In genomic region chr1:41528106-41528505, GRCh38 we compare ENCODE assay signal across 23 cellular contexts. TPM values are rescaled to one million over a fixed set of nuclear protein-coding genes. Genes with fewer than 3 reads are reported as not detected.
"Had no signal": no experiment of that assay in that cellular context is flagged by ENCODE, and none has a peak within 500 bp of the region (broad histone marks: within the 10 kb centered on the region; RNA-seq: fewer than 3 reads in every experiment).

No MANE protein-coding gene starts in this region.

- H3K36me3 ChIP-seq: brain microvascular endothelial cell, gastroesophageal sphincter, neutrophil had no signal

- H3K27me3 ChIP-seq: brain microvascular endothelial cell, gastroesophageal sphincter, heart right ventricle, neutrophil, stomach had no signal

- H2AFZ ChIP-seq: parathyroid adenoma had no signal

- H3K9ac ChIP-seq: parathyroid adenoma had no signal

- H3K9me3 ChIP-seq: gastroesophageal sphincter, heart right ventricle, neutrophil, stomach had no signal

- H3K4me3 ChIP-seq: gastroesophageal sphincter, heart right ventricle, stomach had no signal

- H3K27ac ChIP-seq: brain microvascular endothelial cell, gastroesophageal sphincter, heart right ventricle, neutrophil, parathyroid adenoma, stomach, VCaP had no signal

- H3K4me3 Mint-ChIP-seq: activated naive CD8-positive, alpha-beta T cell treated with anti-CD3 and anti-CD28 coated beads, Interleukin-2, amount 50 U/mL, for 24 hours; activated T-cell treated with anti-CD3 and anti-CD28 coated beads, Interleukin-2, amount 50 U/mL, for 72 hours; naive thymus-derived CD4-positive, alpha-beta T cell; T-helper 17 cell had no signal

- H3K4me1 Mint-ChIP-seq: activated naive CD8-positive, alpha-beta T cell treated with anti-CD3 and anti-CD28 coated beads, Interleukin-2, amount 50 U/mL, for 24 hours had no signal

- DNase-seq: activated CD4-positive, alpha-beta T cell treated with anti-CD3 and anti-CD28 coated beads, Interleukin-2, amount 50 U/mL, for 4 hours; activated CD4-positive, CD25-positive, alpha-beta regulatory T cell treated with anti-CD3 and anti-CD28 coated beads, Interleukin-2, amount 50 U/mL, for 72 hours; activated gamma-delta T cell; activated naive CD8-positive, alpha-beta T cell treated with anti-CD3 and anti-CD28 coated beads, Interleukin-2, amount 50 U/mL, for 24 hours; activated T-cell treated with anti-CD3 and anti-CD28 coated beads, Interleukin-2, amount 50 U/mL, for 72 hours; anterior cingulate cortex; brain microvascular endothelial cell; effector CD4-positive, alpha-beta T cell; heart right ventricle; kidney glomerular epithelial cell; mesendoderm; naive thymus-derived CD4-positive, alpha-beta T cell; stimulated activated CD4-positive, alpha-beta T cell treated with anti-CD3 and anti-CD28 coated beads, Interleukin-2, amount 100 ng/mL, for 24 hours; stomach; T-helper 17 cell had no signal

- H3K4me1 ChIP-seq: gastroesophageal sphincter, heart right ventricle, parathyroid adenoma, stomach had no signal

- H3K27ac Mint-ChIP-seq: activated naive CD8-positive, alpha-beta T cell treated with anti-CD3 and anti-CD28 coated beads, Interleukin-2, amount 50 U/mL, for 24 hours; activated T-cell treated with anti-CD3 and anti-CD28 coated beads, Interleukin-2, amount 50 U/mL, for 72 hours; naive thymus-derived CD4-positive, alpha-beta T cell; T-helper 17 cell had no signal

- ATAC-seq: activated T-cell treated with anti-CD3 and anti-CD28 coated beads, Interleukin-2, amount 50 U/mL, for 72 hours; esophagus mucosa; gastroesophageal sphincter; heart right ventricle; naive thymus-derived CD4-positive, alpha-beta T cell; T-helper 17 cell had no signal

- H3K27me3 Mint-ChIP-seq: activated naive CD8-positive, alpha-beta T cell treated with anti-CD3 and anti-CD28 coated beads, Interleukin-2, amount 50 U/mL, for 24 hours; naive thymus-derived CD4-positive, alpha-beta T cell; T-helper 17 cell had no signal

RNA-seq across cellular contexts. Expression of gene EDN2, which starts 43.6 kb away (rescaled TPM):
- total RNA-seq: activated CD8-positive, alpha-beta memory T cell treated with anti-CD3 and anti-CD28 coated beads for 36 hours; activated T-cell treated with anti-CD3 and anti-CD28 coated beads, Interleukin-2, amount 50 U/mL, for 72 hours; naive thymus-derived CD4-positive, alpha-beta T cell; SK-MEL-5; temporal lobe had no signal
- polyA plus RNA-seq: naive thymus-derived CD4-positive, alpha-beta T cell had no signal
